Comparison of ENCODE assay signal across 8 cellular contexts in genomic region chr11:59142530-59143507, GRCh38. TPM values are rescaled to one million over a fixed set of nuclear protein-coding genes. Genes with fewer than 3 reads are reported as not detected.
DNase-seq lines count a peak whose midpoint lies in the region; ATAC-seq and TF ChIP-seq lines count a peak whose summit lies in the region.

FAM111A (plus strand) TSS chr11:59142856; CDS start chr11:59148873, 6,017 bp downstream.

- H3K27me3 ChIP-seq in BLaER1, result no peaks in the 10 kb centered on the region
- no peaks in the 10 kb centered on the region for H3K27me3 ChIP-seq in effector memory CD4-positive, alpha-beta T cell (replicated peaks; ENCODE audit: control insufficient read depth, insufficient read depth, low read length, poor library complexity, severe bottlenecking)
- H3K27me3 ChIP-seq in lung (ENCODE audit: control insufficient read depth, insufficient read depth), result no peaks in the 10 kb centered on the region

- H3K4me2 ChIP-seq in BLaER1, result peak within 1 kb of the TSS; percentile 95

- peak; percentile 79 for DNase-seq in NCI-H748 treated with DMSO at 0.1 percent for 48 hours (lab: John Stamatoyannopoulos, UW)
- DNase-seq in activated CD8-positive, alpha-beta memory T cell treated with anti-CD3 and anti-CD28 coated beads for 1 hour (ENCODE audit: extremely low read depth in 1 of 2, low read depth in 1 of 2), result peak; percentile 68 to 72
- DNase-seq in effector memory CD4-positive, alpha-beta T cell, result peak; percentile 79 to 86 (median 85)
- peak; percentile 92 for DNase-seq in lung (ENCODE audit: low spot score)
- DNase-seq in stimulated activated CD4-positive, alpha-beta T cell treated with anti-CD3 and anti-CD28 coated beads, TNF-alpha, amount 100 ng/mL, for 24 hours (ENCODE audit: low read depth in 3 of 3), result peak; percentile 46 to 84 (median 62)

- ATAC-seq in HG03439 (IDR thresholded peaks at IDR 0.05; ENCODE audit: unreplicated experiment), result peak; percentile 80
- ATAC-seq in lung (ENCODE audit: insufficient read depth, low FRiP score), result peak; percentile 93

- TF ChIP-seq CTCF in lung (IDR thresholded peaks at IDR 0.05; ENCODE audit: control extremely low read depth, extremely low read depth), result no peak

- H3K4me1 ChIP-seq in BLaER1, result peaks cover 58% of the 10 kb centered on the region
- peaks cover 17% of the 10 kb centered on the region for H3K4me1 ChIP-seq in effector memory CD4-positive, alpha-beta T cell (ENCODE audit: control insufficient read depth, insufficient read depth, low read length, poor library complexity, severe bottlenecking)
- H3K4me1 ChIP-seq in lung (ENCODE audit: control insufficient read depth in 2 of 2, insufficient read depth in 2 of 2, low read length in 2 of 2), result peaks cover 0 to 9% of the 10 kb centered on the region in 2 donors

- peak; percentile 65 for TF ChIP-seq POLR2A in GM19193 (IDR thresholded peaks at IDR 0.05; ENCODE audit: extremely low read depth, insufficient read depth, insufficient read length)

- H3K36me3 ChIP-seq in BLaER1 (peaks cover 5% of the 10 kb centered on the region; the same call in 1 of the 2 replicates), lung (ENCODE audit: control insufficient read depth in 2 of 2, insufficient read depth in 2 of 2, low read length in 2 of 2) (peaks cover 0 to 2% of the 10 kb centered on the region in 2 donors)
- H3K36me3 ChIP-seq in effector memory CD4-positive, alpha-beta T cell (ENCODE audit: control insufficient read depth, insufficient read depth, low read length), result peaks cover 2% of the 10 kb centered on the region

- H3K4me3 ChIP-seq in BLaER1, result peak within 1 kb of the TSS; percentile 79
- H3K4me3 ChIP-seq in effector memory CD4-positive, alpha-beta T cell (ENCODE audit: insufficient read depth, low read depth, low read length, poor library complexity, severe bottlenecking), result peak within 1 kb of the TSS; percentile 96
- H3K4me3 ChIP-seq in lung, result peak within 1 kb of the TSS; percentile 92

- 0% methylated on average over 50 of the region's 50 CpGs for WGBS in lung, 2 donors

- H3K27ac ChIP-seq in BLaER1 (peak within 1 kb of the TSS; percentile 84), lung (ENCODE audit: low read depth in 1 of 2, low read length in 1 of 2) (peak within 1 kb of the TSS; percentile 54 to 98)
- H3K27ac ChIP-seq in effector memory CD4-positive, alpha-beta T cell (ENCODE audit: insufficient read depth, low read length, poor library complexity, severe bottlenecking), result peak within 1 kb of the TSS; percentile 91

- peaks cover 5% of the 10 kb centered on the region; the same call in 1 of the 2 replicates for H4K20me1 ChIP-seq in BLaER1

- peak within 1 kb of the TSS; percentile 87 for H3K9ac ChIP-seq in BLaER1

- H3K9me3 ChIP-seq in BLaER1, result no peaks in the 10 kb centered on the region
- H3K9me3 ChIP-seq in effector memory CD4-positive, alpha-beta T cell (ENCODE audit: control insufficient read depth, low read length), result no peaks in the 10 kb centered on the region
- no peaks in the 10 kb centered on the region for H3K9me3 ChIP-seq in lung (ENCODE audit: control insufficient read depth in 2 of 2, insufficient read depth in 1 of 2, low read length in 1 of 2)

RNA-seq across cellular contexts. Expression of gene FAM111A, which starts in this region (rescaled TPM):
- total RNA-seq in lung, result 10 to 100 TPM; 34.1 to 73.3 TPM
- polyA plus RNA-seq in lung, result 10 to 100 TPM; 14.9 to 44.8 TPM

Comparison
In these comparisons a context has a peak if more than half of its experiments do, and no peak if none do; other contexts are left out.
1. Peak in every context shown above with its lines: DNase-seq, ATAC-seq, H3K4me3 ChIP-seq and H3K27ac ChIP-seq.